Comparison of ENCODE assay signal across 9 cellular contexts in genomic region chr11:36702330-36703054, GRCh38.
DNase-seq lines count a peak whose midpoint lies in the region; ATAC-seq and TF ChIP-seq lines count a peak whose summit lies in the region.
"Had no signal": no experiment of that assay in that cellular context is flagged by ENCODE, and none has a peak within 500 bp of the region (broad histone marks: within the 10 kb centered on the region; RNA-seq: fewer than 3 reads in every experiment).

No MANE protein-coding gene starts in this region.

- H3K4me1 ChIP-seq in fibroblast of lung (ENCODE audit: control insufficient read depth, extremely low read depth, insufficient read depth, low read length), result no peaks in the 10 kb centered on the region

- intact Hi-C loops in lower leg skin (cut with DNase I; ENCODE audit: low total_unique reads), result no loop called here

- in situ Hi-C loops in GM13977 (cut with MboI; ENCODE audit: low pct_unique_long_range_greater_than_20kb, low sequenced_read_pairs, unreplicated experiment), result loop anchor here (5.0 kb wide), 1 partner anchor 45 kb away; no protein-coding TSS in a partner anchor

- H4K20me1 ChIP-seq in fibroblast of lung (ENCODE audit: control insufficient read depth, extremely low read depth, insufficient read depth, low read length), result no peaks in the 10 kb centered on the region

- H3K9me3 ChIP-seq in AG04450 (ENCODE audit: control insufficient read depth, insufficient read depth, low read length) (no peaks in the 10 kb centered on the region), fibroblast of lung (ENCODE audit: control insufficient read depth, insufficient read depth, low read depth, low read length) (no peaks in the 10 kb centered on the region)
- H3K9me3 ChIP-seq: neutrophil had no signal

- H2AFZ ChIP-seq in fibroblast of lung (ENCODE audit: low read length), result peak overlapping the region; percentile 52

- H3K9ac ChIP-seq in fibroblast of lung (ENCODE audit: insufficient read depth, low read length), result no peak overlapping the region

- no peak overlapping the region for H3K4me3 Mint-ChIP-seq in nephron progenitor cell

- no peaks in the 10 kb centered on the region for H3K36me3 ChIP-seq in fibroblast of lung (ENCODE audit: control insufficient read depth, insufficient read depth, low read length)
- H3K36me3 ChIP-seq: neutrophil had no signal

- H3K27ac Mint-ChIP-seq in nephron progenitor cell, result no peak overlapping the region

- H3K9me3 Mint-ChIP-seq in nephron progenitor cell, result no peaks in the 10 kb centered on the region

- H3K36me3 Mint-ChIP-seq in nephron progenitor cell (ENCODE audit: low read depth), result no peaks in the 10 kb centered on the region

- POLR2A ChIA-PET in AG04450 (lab: Yijun Ruan, JAX), result no interaction called here

- CTCF ChIA-PET in AG04450 (lab: Charles Lee), result interaction anchor here (0.6 to 7.2 kb wide), 17 partner anchors 9 to 138 kb away, joined by 3 to 205 read pairs (median 6); no protein-coding TSS in a partner anchor

- peak; percentile 76 for TF ChIP-seq CTCF in AG04450 (IDR thresholded peaks at IDR 0.05; ENCODE audit: low read depth, low read length)
- TF ChIP-seq CTCF in GM13977 (IDR thresholded peaks at IDR 0.05; ENCODE audit: extremely low read depth, insufficient read depth, missing control alignments), result peak; percentile 74
- TF ChIP-seq CTCF in fibroblast of lung (conservative IDR thresholded peaks at IDR 0.05 in 1 of 2, IDR thresholded peaks at IDR 0.05 in 1 of 2; ENCODE audit: low read depth in 1 of 2, low read length in 2 of 2), result peak; percentile 80 to 91
- peak; percentile 88 for TF ChIP-seq CTCF in nephron progenitor cell (IDR thresholded peaks at IDR 0.05)
- TF ChIP-seq CTCF in lower leg skin (IDR thresholded peaks at IDR 0.05), result no peak

- H3K4me1 Mint-ChIP-seq in nephron progenitor cell, result peaks cover 29% of the 10 kb centered on the region

- H3K4me3 ChIP-seq in AG04450 (ENCODE audit: low read depth, low read length) (no peak overlapping the region), fibroblast of lung (replicated peaks in 1 of 4; ENCODE audit: control extremely low read depth in 1 of 4, insufficient read depth in 1 of 4, low read depth in 3 of 4, low read length in 4 of 4) (no peak overlapping the region), lower leg skin (ENCODE audit: low read depth, poor library complexity, severe bottlenecking) (no peak overlapping the region)

- ATAC-seq in HG02798 (IDR thresholded peaks at IDR 0.05; ENCODE audit: poor library complexity, unreplicated experiment), result peak; percentile 83

- H3K27me3 ChIP-seq in AG04450 (ENCODE audit: control insufficient read depth, insufficient read depth, low read length), result no peaks in the 10 kb centered on the region
- no peaks in the 10 kb centered on the region for H3K27me3 ChIP-seq in fibroblast of lung (ENCODE audit: control insufficient read depth, insufficient read depth, low read length)

- H3K4me2 ChIP-seq in fibroblast of lung (ENCODE audit: extremely low read depth, insufficient read depth, low read length), result no peak overlapping the region

- H3K27me3 Mint-ChIP-seq in nephron progenitor cell (ENCODE audit: low read depth, poor library complexity), result peaks cover 5% of the 10 kb centered on the region

- 46 to 47% methylated on average over 5 of the region's 5 CpGs for WGBS in lower leg skin, 2 donors

- TF ChIP-seq POLR2A in lower leg skin (IDR thresholded peaks at IDR 0.05), result no peak

- no peaks in the 10 kb centered on the region for H3K79me2 ChIP-seq in fibroblast of lung (ENCODE audit: control insufficient read depth, insufficient read depth, low read length)

- H3K27ac ChIP-seq in AG04450 (ENCODE audit: low read depth, low read length), result no peak overlapping the region
- H3K27ac ChIP-seq in fibroblast of lung (ENCODE audit: insufficient read depth, low read length), result no peak overlapping the region
- H3K27ac ChIP-seq: neutrophil had no signal

- DNase-seq in AG04450 (ENCODE audit: low read depth, low spot score) (peak; percentile 30), GM13977 (ENCODE audit: low spot score) (peak; percentile 61), NCI-H1092 treated with DMSO at 0.1 percent for 48 hours (lab: John Stamatoyannopoulos, UW) (peak; percentile 49), SK-N-DZ (ENCODE audit: low spot score) (peak; percentile 84), fibroblast of lung (ENCODE audit: low read depth in 2 of 2) (peak; percentile 61 to 77), nephron progenitor cell (peak; percentile 34), lower leg skin (ENCODE audit: low spot score in 2 of 2) (no peak)

Comparison
In these comparisons a context has a peak if more than half of its experiments do, and no peak if none do; other contexts are left out.
1. DNase-seq: peak in AG04450 (single experiment), GM13977 (single experiment), NCI-H1092 treated with DMSO at 0.1 percent for 48 hours (single experiment), SK-N-DZ (single experiment), fibroblast of lung (2 of 2) and nephron progenitor cell (single experiment); none in lower leg skin (0 of 2).
2. CTCF ChIP-seq: peak in AG04450 (single experiment), GM13977 (single experiment), fibroblast of lung (2 of 2) and nephron progenitor cell (single experiment); none in lower leg skin (0 of 3).